8 cellular contexts compared by ENCODE assay signal in the genomic region with DNA sequence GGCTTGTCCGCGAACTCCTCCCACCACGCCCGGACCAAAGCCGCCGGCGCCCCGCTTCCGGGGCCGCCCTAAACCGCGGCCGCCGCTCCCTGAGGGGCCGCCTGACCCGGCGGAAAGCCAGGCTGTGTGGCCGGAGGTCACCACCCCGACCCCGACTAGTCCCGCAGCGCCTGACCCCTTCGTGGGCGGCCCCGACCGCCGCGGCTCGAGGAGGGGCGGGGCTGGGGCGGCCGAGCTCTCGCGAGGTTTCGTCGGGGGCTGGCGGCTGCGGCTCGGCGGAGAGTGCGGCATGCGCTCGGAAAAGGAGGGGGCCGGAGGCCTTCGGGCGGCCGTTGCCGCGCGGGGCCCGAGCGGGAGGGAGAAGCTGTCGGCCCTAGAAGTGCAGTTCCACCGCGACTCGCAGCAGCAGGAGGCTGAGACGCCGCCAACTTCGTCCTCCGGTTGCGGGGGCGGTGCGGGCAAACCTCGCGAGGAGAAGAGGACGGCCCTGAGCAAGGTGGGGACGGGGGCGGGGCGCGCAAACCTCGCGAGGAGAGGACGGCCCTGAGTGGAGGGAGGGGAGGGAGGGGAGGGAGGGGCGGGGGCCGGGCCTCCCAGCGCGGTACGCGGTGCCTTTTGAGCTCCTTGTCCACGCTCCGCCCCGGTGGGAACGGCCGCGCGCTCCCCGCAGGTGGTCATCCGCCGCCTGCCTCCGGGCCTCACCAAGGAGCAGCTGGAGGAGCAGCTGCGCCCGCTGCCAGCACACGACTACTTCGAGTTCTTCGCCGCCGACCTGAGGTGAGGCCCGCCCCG. TPM values are rescaled to one million over a fixed set of nuclear protein-coding genes. Genes with fewer than 3 reads are reported as not detected.
DNase-seq lines count a peak whose midpoint lies in the region; ATAC-seq and TF ChIP-seq lines count a peak whose summit lies in the region.

A gene with protein sequence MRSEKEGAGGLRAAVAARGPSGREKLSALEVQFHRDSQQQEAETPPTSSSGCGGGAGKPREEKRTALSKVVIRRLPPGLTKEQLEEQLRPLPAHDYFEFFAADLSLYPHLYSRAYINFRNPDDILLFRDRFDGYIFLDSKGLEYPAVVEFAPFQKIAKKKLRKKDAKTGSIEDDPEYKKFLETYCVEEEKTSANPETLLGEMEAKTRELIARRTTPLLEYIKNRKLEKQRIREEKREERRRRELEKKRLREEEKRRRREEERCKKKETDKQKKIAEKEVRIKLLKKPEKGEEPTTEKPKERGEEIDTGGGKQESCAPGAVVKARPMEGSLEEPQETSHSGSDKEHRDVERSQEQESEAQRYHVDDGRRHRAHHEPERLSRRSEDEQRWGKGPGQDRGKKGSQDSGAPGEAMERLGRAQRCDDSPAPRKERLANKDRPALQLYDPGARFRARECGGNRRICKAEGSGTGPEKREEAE (plus strand): TSS at position 251 of the 792 bp plus-strand sequence. CDS start 39 bp downstream, at position 290.

- CTCF ChIA-PET in T-cell (lab: Charles Lee), result interaction anchor here in 1 of 2 donors (0.7 to 1.4 kb wide), 4 partner anchors 13 to 467 kb away, joined by 3 to 4 read pairs (median 3); no protein-coding TSS in a partner anchor

- intact Hi-C loops in heart left ventricle (cut with DNase I), result loop anchor here in 2 of 10 donors (1.0 kb wide), 1 partner anchor 33 kb away; a partner anchor contains a TSS
- intact Hi-C loops in posterior vena cava (cut with DNase I), result no loop called here

- H3K4me3 ChIP-seq in GM12865 (ENCODE audit: low read depth, low read length), result peak within 1 kb of the TSS; percentile 88
- peak within 1 kb of the TSS; percentile 57 to 93 (median 78) for H3K4me3 ChIP-seq in heart left ventricle
- peak within 1 kb of the TSS; percentile 35 to 79 (median 74) for H3K4me3 ChIP-seq in upper lobe of left lung

- no peak for TF ChIP-seq CTCF in GM12865 (IDR thresholded peaks at IDR 0.05; ENCODE audit: insufficient read depth, low read depth, low read length, missing control alignments)
- no peak for TF ChIP-seq CTCF in heart left ventricle (IDR thresholded peaks at IDR 0.05)
- peak in 1 of 6 experiments; percentile 21 for TF ChIP-seq CTCF in upper lobe of left lung (IDR thresholded peaks at IDR 0.05)

- H3K27me3 ChIP-seq in heart left ventricle (no peaks in the 10 kb centered on the region), upper lobe of left lung (no peaks in the 10 kb centered on the region)

- H3K27me3 Mint-ChIP-seq in T-cell, result no peaks in the 10 kb centered on the region

- POLR2A ChIA-PET in T-cell (lab: Charles Lee), result interaction anchor here in 1 of 2 donors (0.6 kb wide), 1 partner anchor 1007 kb away, joined by 7 read pairs; no protein-coding TSS in a partner anchor

- peak within 1 kb of the TSS; percentile 95 to 97 for H3K27ac Mint-ChIP-seq in T-cell

- H3K27ac ChIP-seq in adipose tissue (ENCODE audit: low read depth, low read length) (peak within 1 kb of the TSS; percentile 93), heart left ventricle (peak within 1 kb of the TSS; percentile 90 to 99 (median 98)), upper lobe of left lung (peak within 1 kb of the TSS; percentile 95 to 99 (median 97))

- peaks cover 51 to 59% (median 59%) of the 10 kb centered on the region in 3 donors for H3K4me1 Mint-ChIP-seq in T-cell

- 0 to 1% (median 1%) methylated on average over 62 to 95 of the region's 99 CpGs for WGBS in adipose tissue, 3 donors
- 0 to 1% (median 0%) methylated on average over 9 to 91 of the region's 99 CpGs for WGBS in heart left ventricle, 4 donors
- WGBS in upper lobe of left lung, 2 donors, result 0 to 1% methylated on average over 8 to 71 of the region's 99 CpGs

- H3K36me3 ChIP-seq in heart left ventricle, result peaks cover 0 to 47% (median 23%) of the 10 kb centered on the region in 9 donors
- H3K36me3 ChIP-seq in upper lobe of left lung, result peaks cover 0 to 27% (median 5%) of the 10 kb centered on the region in 4 donors

- no peaks in the 10 kb centered on the region for H3K9me3 Mint-ChIP-seq in T-cell

- ATAC-seq in HG02678 (IDR thresholded peaks at IDR 0.05; ENCODE audit: unreplicated experiment) (peak; percentile 74), T-cell (replicated peaks in 1 of 4) (peak; percentile 84 to 90 (median 86)), heart left ventricle (peak; percentile 81 to 96 (median 93)), upper lobe of left lung (ENCODE audit: low FRiP score in 2 of 2) (peak; percentile 96)

- H3K4me1 ChIP-seq in heart left ventricle (peaks cover 0 to 25% (median 14%) of the 10 kb centered on the region in 12 donors), upper lobe of left lung (peaks cover 17 to 29% (median 21%) of the 10 kb centered on the region in 4 donors)

- no peaks in the 10 kb centered on the region for H3K9me3 ChIP-seq in heart left ventricle
- H3K9me3 ChIP-seq in upper lobe of left lung, result no peaks in the 10 kb centered on the region

- TF ChIP-seq EP300 in upper lobe of left lung (IDR thresholded peaks at IDR 0.05), result peak in 1 of 4 donors; percentile 13

- H3K4me3 Mint-ChIP-seq in T-cell, result peak within 1 kb of the TSS; percentile 83 to 91 (median 89)

- H3K36me3 Mint-ChIP-seq in T-cell, result peaks cover 26% of the 10 kb centered on the region

- TF ChIP-seq POLR2A in heart left ventricle (IDR thresholded peaks at IDR 0.05), result peak in 1 of 2 donors; percentile 90
- TF ChIP-seq POLR2A in upper lobe of left lung (IDR thresholded peaks at IDR 0.05), result peak in 3 of 4 donors; percentile 72 to 90 (median 87)

- peak; percentile 97 for DNase-seq in GM12865 (ENCODE audit: low read depth)
- DNase-seq in NCI-H128 (lab: John Stamatoyannopoulos, UW; ENCODE audit: unreplicated experiment), result peak; percentile 47
- DNase-seq in T-cell, result peak; percentile 74 to 90 (median 84)
- DNase-seq in heart left ventricle, result peak; percentile 92 to 96 (median 93)
- DNase-seq in posterior vena cava (ENCODE audit: low spot score), result peak; percentile 97
- peak; percentile 90 to 98 for DNase-seq in upper lobe of left lung

RNA-seq across cellular contexts. Expression of the gene that starts here (rescaled TPM):
- total RNA-seq in T-cell, result 100 to 1,000 TPM in 1 of 5 donors, 10 to 100 TPM in 4; 40.5 to 105 (median 68.0) TPM
- polyA plus RNA-seq in adipose tissue, result 10 to 100 TPM; 27.3 to 51.7 (median 46.3) TPM
- 10 to 100 TPM; 13.4 to 25.5 (median 20.3) TPM for total RNA-seq in heart left ventricle
- polyA plus RNA-seq in heart left ventricle, result 10 to 100 TPM; 28.9 to 42.0 TPM
- total RNA-seq in posterior vena cava, result 10 to 100 TPM; 35.2 to 36.7 TPM
- total RNA-seq in upper lobe of left lung, result 100 to 1,000 TPM in 1 of 6 donors, 10 to 100 TPM in 5; 27.5 to 117 (median 48.6) TPM

Comparison
In these comparisons a context has a peak if more than half of its experiments do, and no peak if none do; other contexts are left out.
1. Peak in every context shown above with its lines: DNase-seq, ATAC-seq, H3K4me3 ChIP-seq and H3K27ac ChIP-seq.
2. DNase-seq: peak in every context shown above with its lines; median percentile 97 in GM12865; 97 in posterior vena cava; 94 in upper lobe of left lung; 93 in heart left ventricle; 84 in T-cell; 47 in NCI-H128.